In the genomic region with DNA sequence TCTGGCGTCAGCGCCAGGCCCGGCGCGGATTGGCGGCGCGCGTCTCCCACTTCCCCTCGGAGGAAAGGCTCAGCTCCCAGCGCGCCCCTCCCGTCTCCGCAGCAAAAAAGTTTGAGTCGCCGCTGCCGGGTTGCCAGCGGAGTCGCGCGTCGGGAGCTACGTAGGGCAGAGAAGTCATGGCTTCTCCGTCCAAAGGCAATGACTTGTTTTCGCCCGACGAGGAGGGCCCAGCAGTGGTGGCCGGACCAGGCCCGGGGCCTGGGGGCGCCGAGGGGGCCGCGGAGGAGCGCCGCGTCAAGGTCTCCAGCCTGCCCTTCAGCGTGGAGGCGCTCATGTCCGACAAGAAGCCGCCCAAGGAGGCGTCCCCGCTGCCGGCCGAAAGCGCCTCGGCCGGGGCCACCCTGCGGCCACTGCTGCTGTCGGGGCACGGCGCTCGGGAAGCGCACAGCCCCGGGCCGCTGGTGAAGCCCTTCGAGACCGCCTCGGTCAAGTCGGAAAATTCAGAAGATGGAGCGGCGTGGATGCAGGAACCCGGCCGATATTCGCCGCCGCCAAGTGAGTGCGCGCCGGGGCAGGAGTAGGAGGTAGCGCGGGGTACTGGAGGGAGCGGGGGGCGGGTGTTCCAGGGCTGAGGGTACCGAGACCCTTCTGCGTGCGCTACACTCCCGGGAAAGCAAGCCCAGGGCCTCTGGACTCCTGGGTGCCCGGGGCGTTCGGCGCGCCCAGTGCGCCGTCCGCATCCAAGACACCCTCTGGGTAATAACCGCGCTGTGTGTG, we compare ENCODE assay signal across 9 cellular contexts. TPM values are rescaled to one million over a fixed set of nuclear protein-coding genes. Genes with fewer than 3 reads are reported as not detected.
DNase-seq lines count a peak whose midpoint lies in the region; ATAC-seq and TF ChIP-seq lines count a peak whose summit lies in the region.
"Had no signal": no experiment of that assay in that cellular context is flagged by ENCODE, and none has a peak within 500 bp of the region (broad histone marks: within the 10 kb centered on the region; RNA-seq: fewer than 3 reads in every experiment).

A gene (plus strand): TSS at position 99 of the 777 bp plus-strand sequence. CDS start 78 bp downstream, at position 177.

- no peak for TF ChIP-seq CTCF in WI38 (IDR thresholded peaks at IDR 0.05; ENCODE audit: low read depth, low read length)

- peak within 1 kb of the TSS; percentile 92 for H3K4me3 ChIP-seq in WI38 (ENCODE audit: low read depth, low read length)
- H3K4me3 ChIP-seq: BLaER1 treated with 17β-estradiol and CSF1 and Interleukin-3, amounts not matched to agents 10 nM and 100 nM had no signal

- no peak for ATAC-seq in HG02852 (IDR thresholded peaks at IDR 0.05; ENCODE audit: unreplicated experiment)
- ATAC-seq in HG03442 (IDR thresholded peaks at IDR 0.05; ENCODE audit: unreplicated experiment) = no peak

- H3K27ac ChIP-seq in epithelial cell of prostate = peak within 1 kb of the TSS; percentile 44
- H3K27ac ChIP-seq: BLaER1 treated with 17β-estradiol and CSF1 and Interleukin-3, amounts not matched to agents 10 nM and 100 nM had no signal

- peak; percentile 65 for DNase-seq in activated CD4-positive, alpha-beta T cell treated with anti-CD3 and anti-CD28 coated beads for 48 hours
- DNase-seq in activated CD4-positive, alpha-beta T cell treated with anti-CD3 and anti-CD28 coated beads for 1 hour = no peak
- peak; percentile 68 for DNase-seq in epithelial cell of prostate (ENCODE audit: low read depth, low spot score)
- peak; percentile 91 for DNase-seq in mesenteric fat pad (ENCODE audit: low spot score)
- DNase-seq in stimulated activated CD8-positive, alpha-beta memory T cell treated with anti-CD3 and anti-CD28 coated beads, Interleukin-15, amount 100 ng/mL, for 48 hours (ENCODE audit: low read depth in 2 of 2) = peak; percentile 4 to 24

RNA-seq across cellular contexts. Expression of the gene that starts here (rescaled TPM):
- 1.8 TPM for total RNA-seq in mesenteric fat pad
